In the genomic region with DNA sequence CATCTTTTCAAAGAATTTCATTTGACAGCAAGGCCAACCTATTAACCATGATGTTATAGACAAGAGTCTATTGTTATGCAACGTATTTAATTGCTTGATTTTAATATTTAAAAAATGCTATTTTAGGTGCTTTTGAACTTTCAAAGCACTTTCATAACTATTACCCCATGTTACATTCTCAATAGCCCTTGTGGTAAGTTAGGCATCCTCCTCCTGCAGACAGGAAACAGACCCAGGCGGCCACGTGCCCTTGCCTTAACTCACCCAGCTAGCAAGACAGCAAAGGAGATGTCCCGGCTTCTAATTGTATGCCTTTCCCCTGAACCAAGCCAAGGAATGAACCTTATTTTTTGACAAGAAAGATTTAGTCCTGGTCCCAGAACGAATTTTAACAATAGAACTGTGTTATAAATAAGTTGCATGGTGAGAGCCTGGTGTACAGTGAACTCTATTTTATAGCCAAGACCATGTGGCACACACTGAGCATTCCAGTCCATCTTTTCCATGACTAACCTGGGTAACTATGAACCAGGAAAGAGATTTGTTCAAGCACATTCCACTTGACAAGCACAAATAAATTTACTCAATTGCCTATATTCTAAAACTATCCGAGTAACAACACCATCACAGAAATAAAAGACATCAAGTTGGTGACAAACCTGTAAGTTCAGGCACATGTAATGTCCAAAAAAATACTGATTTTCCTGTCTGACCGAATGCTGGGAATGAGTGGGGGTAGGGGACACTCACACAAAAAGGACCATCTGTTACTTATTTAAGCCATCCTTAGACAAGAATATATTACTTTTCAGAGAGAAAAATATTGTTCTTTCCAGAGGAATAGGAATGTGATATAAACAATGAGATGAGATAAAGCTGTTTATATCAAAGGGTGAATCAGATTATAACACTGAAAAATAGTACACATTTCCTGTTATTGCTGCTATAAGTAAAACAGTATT, we compare ENCODE assay signal across 12 cellular contexts.
DNase-seq lines count a peak whose midpoint lies in the region; ATAC-seq, FAIRE-seq and TF ChIP-seq lines count a peak whose summit lies in the region.
"Had no signal": no experiment of that assay in that cellular context is flagged by ENCODE, and none has a peak within 500 bp of the region (broad histone marks: within the 10 kb centered on the region; RNA-seq: fewer than 3 reads in every experiment).

No MANE protein-coding gene starts in this region.

- POLR2A ChIA-PET in endothelial cell of umbilical vein (lab: Charles Lee), result interaction anchor here (1.0 kb wide), 1 partner anchor 23 kb away, joined by 3 read pairs; no protein-coding TSS in a partner anchor
- POLR2A ChIA-PET in CD8-positive, alpha-beta memory T cell (lab: Charles Lee), result no interaction called here

- dilution Hi-C loops in endothelial cell of umbilical vein (cut with MboI; ENCODE audit: extremely low pct_ligation_motif_present, low sequenced_read_pairs), result no loop called here

- no peak for TF ChIP-seq POLR2A in endothelial cell of umbilical vein (IDR thresholded peaks at IDR 0.05; ENCODE audit: low read depth, low read length)

- peaks cover 0 to 15% (median 0%) of the 10 kb centered on the region in 11 experiments; a peak in 3 of 22 replicates for H3K27me3 ChIP-seq in BLaER1 treated with 17β-estradiol and CSF1 and Interleukin-3, amounts not matched to agents 10 nM and 100 nM
- H3K27me3 ChIP-seq in endothelial cell of umbilical vein (ENCODE audit: control insufficient read depth in 2 of 2, insufficient read depth in 2 of 2, low read length in 2 of 2), result no peaks in the 10 kb centered on the region
- no peaks in the 10 kb centered on the region for H3K27me3 ChIP-seq in CD8-positive, alpha-beta memory T cell (ENCODE audit: insufficient read depth, low read length, poor library complexity, severe bottlenecking)
- H3K27me3 ChIP-seq: cardiac muscle cell had no signal

- no peaks in the 10 kb centered on the region for H3K36me3 ChIP-seq in BLaER1 treated with 17β-estradiol and CSF1 and Interleukin-3, amounts not matched to agents 10 nM and 100 nM
- H3K36me3 ChIP-seq in endothelial cell of umbilical vein (ENCODE audit: control insufficient read depth in 2 of 2, extremely low read depth in 1 of 2, insufficient read depth in 2 of 2, low read length in 2 of 2), result no peaks in the 10 kb centered on the region
- H3K36me3 ChIP-seq in CD8-positive, alpha-beta memory T cell (ENCODE audit: insufficient read depth, low read length), result no peaks in the 10 kb centered on the region
- H3K36me3 ChIP-seq: cardiac muscle cell, HAP-1 had no signal

- intact Hi-C loops in endothelial cell of umbilical vein (cut with micrococcal nuclease), result loop anchor here (1.0 to 10.0 kb wide), 9 partner anchors 23 to 928 kb away; no protein-coding TSS in a partner anchor

- TSS peak; percentile 10 for BruUV-seq in endothelial cell of umbilical vein (replicated peaks; lab: Mats Ljungman, UMichigan)

- no peak for TF ChIP-seq CTCF in endothelial cell of umbilical vein (IDR thresholded peaks at IDR 0.05; ENCODE audit: extremely low read depth in 1 of 2, insufficient read depth in 1 of 2, low read depth in 1 of 2, low read length in 2 of 2)

- H3K4me1 Mint-ChIP-seq in CD8-positive, alpha-beta memory T cell, result no peaks in the 10 kb centered on the region
- H3K4me1 Mint-ChIP-seq: CD4-positive, CD25-positive, alpha-beta regulatory T cell had no signal

- no peak overlapping the region for H3K27ac Mint-ChIP-seq in CD8-positive, alpha-beta memory T cell
- H3K27ac Mint-ChIP-seq: CD4-positive, CD25-positive, alpha-beta regulatory T cell had no signal

- peaks cover 0 to 21% (median 0%) of the 10 kb centered on the region in 11 experiments; a peak in 6 of 22 replicates for H3K9me3 ChIP-seq in BLaER1 treated with 17β-estradiol and CSF1 and Interleukin-3, amounts not matched to agents 10 nM and 100 nM (replicated peaks in 1 of 11)
- H3K9me3 ChIP-seq in endothelial cell of umbilical vein (replicated peaks; ENCODE audit: control insufficient read depth, insufficient read depth, low read length), result no peaks in the 10 kb centered on the region
- no peaks in the 10 kb centered on the region for H3K9me3 ChIP-seq in CD8-positive, alpha-beta memory T cell (ENCODE audit: low read length)
- H3K9me3 ChIP-seq: HAP-1 had no signal

- H3K4me3 Mint-ChIP-seq in CD8-positive, alpha-beta memory T cell, result no peak overlapping the region
- H3K4me3 Mint-ChIP-seq: CD4-positive, CD25-positive, alpha-beta regulatory T cell had no signal

- peak overlapping the region in 2 of 11 experiments; percentile 0 to 61; a peak in 1 of 22 replicates for H3K9ac ChIP-seq in BLaER1 treated with 17β-estradiol and CSF1 and Interleukin-3, amounts not matched to agents 10 nM and 100 nM
- H3K9ac ChIP-seq in endothelial cell of umbilical vein (replicated peaks; ENCODE audit: extremely low read depth, insufficient read depth, low read length), result peak overlapping the region; percentile 60

- H3K79me2 ChIP-seq in endothelial cell of umbilical vein (ENCODE audit: control insufficient read depth, insufficient read depth, low read length), result no peaks in the 10 kb centered on the region

- peaks cover 8 to 9% of the 10 kb centered on the region in 2 donors for H3K27me3 Mint-ChIP-seq in CD8-positive, alpha-beta memory T cell
- H3K27me3 Mint-ChIP-seq: CD4-positive, CD25-positive, alpha-beta regulatory T cell had no signal

- H3K9me1 ChIP-seq in endothelial cell of umbilical vein (replicated peaks; ENCODE audit: control insufficient read depth, extremely low read depth, insufficient read depth, low read length), result no peaks in the 10 kb centered on the region

- H3K4me1 ChIP-seq in BLaER1 treated with 17β-estradiol and CSF1 and Interleukin-3, amounts not matched to agents 10 nM and 100 nM, result peaks cover 41 to 55% (median 47%) of the 10 kb centered on the region in 10 experiments
- peaks cover 47% of the 10 kb centered on the region for H3K4me1 ChIP-seq in endothelial cell of umbilical vein (ENCODE audit: control insufficient read depth, extremely low read depth, insufficient read depth, low read length)
- no peaks in the 10 kb centered on the region for H3K4me1 ChIP-seq in CD8-positive, alpha-beta memory T cell (ENCODE audit: insufficient read depth, low read length)

- H3K27ac ChIP-seq in BLaER1 treated with 17β-estradiol and CSF1 and Interleukin-3, amounts not matched to agents 10 nM and 100 nM, result peak overlapping the region in 7 of 11 experiments; percentile 8 to 82 (median 51); a peak in 12 of 22 replicates
- peak overlapping the region; percentile 66 for H3K27ac ChIP-seq in endothelial cell of umbilical vein (ENCODE audit: insufficient read depth, low read depth, low read length)
- H3K27ac ChIP-seq in CD8-positive, alpha-beta memory T cell (ENCODE audit: low read depth, low read length), result no peak overlapping the region
- H3K27ac ChIP-seq: cardiac muscle cell had no signal

- no peaks in the 10 kb centered on the region for H3K36me3 Mint-ChIP-seq in CD8-positive, alpha-beta memory T cell
- H3K36me3 Mint-ChIP-seq: CD4-positive, CD25-positive, alpha-beta regulatory T cell had no signal

- H4K20me1 ChIP-seq in BLaER1 treated with 17β-estradiol and CSF1 and Interleukin-3, amounts not matched to agents 10 nM and 100 nM, result peaks cover 0 to 14% (median 7%) of the 10 kb centered on the region in 11 experiments; a peak in 6 of 22 replicates
- H4K20me1 ChIP-seq in endothelial cell of umbilical vein (replicated peaks; ENCODE audit: control insufficient read depth, extremely low read depth, insufficient read depth, low read length), result no peaks in the 10 kb centered on the region

- no peak overlapping the region for H3K4me3 ChIP-seq in BLaER1 treated with 17β-estradiol and CSF1 and Interleukin-3, amounts not matched to agents 10 nM and 100 nM
- H3K4me3 ChIP-seq in endothelial cell of umbilical vein (replicated peaks in 1 of 3; ENCODE audit: insufficient read depth in 1 of 3, low read depth in 1 of 3, low read length in 3 of 3), result no peak overlapping the region
- H3K4me3 ChIP-seq in CD8-positive, alpha-beta memory T cell (ENCODE audit: low read length), result no peak overlapping the region
- H3K4me3 ChIP-seq: cardiac muscle cell, HAP-1 had no signal

- no peaks in the 10 kb centered on the region for H3K9me3 Mint-ChIP-seq in CD8-positive, alpha-beta memory T cell

- FAIRE-seq in endothelial cell of umbilical vein (lab: Jason Lieb, UNC) (peak; percentile 72), HTR-8/SVneo (lab: Jason Lieb, UNC) (no peak)

- CTCF ChIA-PET in endothelial cell of umbilical vein (lab: Charles Lee), result no interaction called here
- CTCF ChIA-PET in CD8-positive, alpha-beta memory T cell (lab: Charles Lee), result no interaction called here

- ATAC-seq in GM21367 (IDR thresholded peaks at IDR 0.05; ENCODE audit: unreplicated experiment), result peak; percentile 47
- peak; percentile 35 for ATAC-seq in HG03457 (IDR thresholded peaks at IDR 0.05; ENCODE audit: unreplicated experiment)
- ATAC-seq: left lobe of liver had no signal

- H3K4me2 ChIP-seq in BLaER1 treated with 17β-estradiol and CSF1 and Interleukin-3, amounts not matched to agents 10 nM and 100 nM, result peak overlapping the region in 10 of 11 experiments; percentile 33 to 92 (median 82); a peak in 20 of 22 replicates
- peak overlapping the region; percentile 73 for H3K4me2 ChIP-seq in endothelial cell of umbilical vein (ENCODE audit: insufficient read depth, low read length)

- H2AFZ ChIP-seq in endothelial cell of umbilical vein (ENCODE audit: low read depth, low read length), result no peak overlapping the region

- DNase-seq in endothelial cell of umbilical vein (ENCODE audit: low read depth, low spot score) (peak; percentile 95), HTR-8/SVneo (ENCODE audit: insufficient read length, low spot score) (no peak), DMS114 treated with DMSO at 0.1 percent for 48 hours (lab: John Stamatoyannopoulos, UW; ENCODE audit: unreplicated experiment) (no peak), activated gamma-delta T cell treated with Interleukin-2 at 50 U/mL for 16 hours (no peak)
- DNase-seq in CD8-positive, alpha-beta memory T cell, result no peak

TF ChIP-seq in endothelial cell of umbilical vein, 7 proteins besides CTCF, POLR2A, EP300 and RAD21:
- TF ChIP-seq POLR2AphosphoS5 (IDR thresholded peaks at IDR 0.05; ENCODE audit: insufficient read depth, low read depth, low read length), result no peak
- TF ChIP-seq JUN (IDR thresholded peaks at IDR 0.05; ENCODE audit: borderline replicate concordance, insufficient read depth, insufficient read length, low read depth), result peak; percentile 59
- TF ChIP-seq MAX (IDR thresholded peaks at IDR 0.05; ENCODE audit: insufficient read depth, insufficient read length), result no peak
- no peak for TF ChIP-seq EZH2 (IDR thresholded peaks at IDR 0.05; ENCODE audit: borderline replicate concordance, low read depth, low read length, severe bottlenecking)
- peak; percentile 72 for TF ChIP-seq GATA2 (IDR thresholded peaks at IDR 0.05; ENCODE audit: insufficient read depth, insufficient read length, low read depth, low read length)
- no peak for TF ChIP-seq MYC (IDR thresholded peaks at IDR 0.05; ENCODE audit: low read depth, low read length)
- TF ChIP-seq FOS (IDR thresholded peaks at IDR 0.05; ENCODE audit: borderline replicate concordance, insufficient read depth, low read length), result peak; percentile 37
TF ChIP-seq in endothelial cell of umbilical vein: peak in this region for 3.
